ENCODE assay signal across 1 cellular context in the genomic region with DNA sequence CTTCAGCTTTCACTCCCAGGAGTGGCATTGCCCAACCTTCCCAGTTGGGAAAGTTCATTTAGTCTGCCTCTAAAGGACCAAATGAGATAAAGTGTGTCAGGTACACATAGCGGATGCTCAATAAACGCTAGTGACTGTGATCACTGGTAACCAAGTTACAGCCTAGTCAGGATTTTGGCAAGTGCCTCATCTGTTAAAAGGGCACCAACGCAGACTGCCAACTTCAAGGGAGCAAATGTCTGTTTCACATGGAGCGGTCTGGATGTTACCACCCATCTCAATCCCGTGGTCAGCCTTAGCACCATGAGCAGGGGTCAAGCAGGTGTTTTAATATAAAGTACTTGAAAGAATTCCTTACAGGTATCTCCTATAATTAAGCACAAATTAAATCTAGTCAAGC.
TF ChIP-seq lines count a peak whose summit lies in the region.

No MANE protein-coding gene starts in this region.

TF ChIP-seq in H1, 55 proteins besides CTCF, POLR2A, EP300 and RAD21 (continued from another document):
- TF ChIP-seq, protein P1, sequence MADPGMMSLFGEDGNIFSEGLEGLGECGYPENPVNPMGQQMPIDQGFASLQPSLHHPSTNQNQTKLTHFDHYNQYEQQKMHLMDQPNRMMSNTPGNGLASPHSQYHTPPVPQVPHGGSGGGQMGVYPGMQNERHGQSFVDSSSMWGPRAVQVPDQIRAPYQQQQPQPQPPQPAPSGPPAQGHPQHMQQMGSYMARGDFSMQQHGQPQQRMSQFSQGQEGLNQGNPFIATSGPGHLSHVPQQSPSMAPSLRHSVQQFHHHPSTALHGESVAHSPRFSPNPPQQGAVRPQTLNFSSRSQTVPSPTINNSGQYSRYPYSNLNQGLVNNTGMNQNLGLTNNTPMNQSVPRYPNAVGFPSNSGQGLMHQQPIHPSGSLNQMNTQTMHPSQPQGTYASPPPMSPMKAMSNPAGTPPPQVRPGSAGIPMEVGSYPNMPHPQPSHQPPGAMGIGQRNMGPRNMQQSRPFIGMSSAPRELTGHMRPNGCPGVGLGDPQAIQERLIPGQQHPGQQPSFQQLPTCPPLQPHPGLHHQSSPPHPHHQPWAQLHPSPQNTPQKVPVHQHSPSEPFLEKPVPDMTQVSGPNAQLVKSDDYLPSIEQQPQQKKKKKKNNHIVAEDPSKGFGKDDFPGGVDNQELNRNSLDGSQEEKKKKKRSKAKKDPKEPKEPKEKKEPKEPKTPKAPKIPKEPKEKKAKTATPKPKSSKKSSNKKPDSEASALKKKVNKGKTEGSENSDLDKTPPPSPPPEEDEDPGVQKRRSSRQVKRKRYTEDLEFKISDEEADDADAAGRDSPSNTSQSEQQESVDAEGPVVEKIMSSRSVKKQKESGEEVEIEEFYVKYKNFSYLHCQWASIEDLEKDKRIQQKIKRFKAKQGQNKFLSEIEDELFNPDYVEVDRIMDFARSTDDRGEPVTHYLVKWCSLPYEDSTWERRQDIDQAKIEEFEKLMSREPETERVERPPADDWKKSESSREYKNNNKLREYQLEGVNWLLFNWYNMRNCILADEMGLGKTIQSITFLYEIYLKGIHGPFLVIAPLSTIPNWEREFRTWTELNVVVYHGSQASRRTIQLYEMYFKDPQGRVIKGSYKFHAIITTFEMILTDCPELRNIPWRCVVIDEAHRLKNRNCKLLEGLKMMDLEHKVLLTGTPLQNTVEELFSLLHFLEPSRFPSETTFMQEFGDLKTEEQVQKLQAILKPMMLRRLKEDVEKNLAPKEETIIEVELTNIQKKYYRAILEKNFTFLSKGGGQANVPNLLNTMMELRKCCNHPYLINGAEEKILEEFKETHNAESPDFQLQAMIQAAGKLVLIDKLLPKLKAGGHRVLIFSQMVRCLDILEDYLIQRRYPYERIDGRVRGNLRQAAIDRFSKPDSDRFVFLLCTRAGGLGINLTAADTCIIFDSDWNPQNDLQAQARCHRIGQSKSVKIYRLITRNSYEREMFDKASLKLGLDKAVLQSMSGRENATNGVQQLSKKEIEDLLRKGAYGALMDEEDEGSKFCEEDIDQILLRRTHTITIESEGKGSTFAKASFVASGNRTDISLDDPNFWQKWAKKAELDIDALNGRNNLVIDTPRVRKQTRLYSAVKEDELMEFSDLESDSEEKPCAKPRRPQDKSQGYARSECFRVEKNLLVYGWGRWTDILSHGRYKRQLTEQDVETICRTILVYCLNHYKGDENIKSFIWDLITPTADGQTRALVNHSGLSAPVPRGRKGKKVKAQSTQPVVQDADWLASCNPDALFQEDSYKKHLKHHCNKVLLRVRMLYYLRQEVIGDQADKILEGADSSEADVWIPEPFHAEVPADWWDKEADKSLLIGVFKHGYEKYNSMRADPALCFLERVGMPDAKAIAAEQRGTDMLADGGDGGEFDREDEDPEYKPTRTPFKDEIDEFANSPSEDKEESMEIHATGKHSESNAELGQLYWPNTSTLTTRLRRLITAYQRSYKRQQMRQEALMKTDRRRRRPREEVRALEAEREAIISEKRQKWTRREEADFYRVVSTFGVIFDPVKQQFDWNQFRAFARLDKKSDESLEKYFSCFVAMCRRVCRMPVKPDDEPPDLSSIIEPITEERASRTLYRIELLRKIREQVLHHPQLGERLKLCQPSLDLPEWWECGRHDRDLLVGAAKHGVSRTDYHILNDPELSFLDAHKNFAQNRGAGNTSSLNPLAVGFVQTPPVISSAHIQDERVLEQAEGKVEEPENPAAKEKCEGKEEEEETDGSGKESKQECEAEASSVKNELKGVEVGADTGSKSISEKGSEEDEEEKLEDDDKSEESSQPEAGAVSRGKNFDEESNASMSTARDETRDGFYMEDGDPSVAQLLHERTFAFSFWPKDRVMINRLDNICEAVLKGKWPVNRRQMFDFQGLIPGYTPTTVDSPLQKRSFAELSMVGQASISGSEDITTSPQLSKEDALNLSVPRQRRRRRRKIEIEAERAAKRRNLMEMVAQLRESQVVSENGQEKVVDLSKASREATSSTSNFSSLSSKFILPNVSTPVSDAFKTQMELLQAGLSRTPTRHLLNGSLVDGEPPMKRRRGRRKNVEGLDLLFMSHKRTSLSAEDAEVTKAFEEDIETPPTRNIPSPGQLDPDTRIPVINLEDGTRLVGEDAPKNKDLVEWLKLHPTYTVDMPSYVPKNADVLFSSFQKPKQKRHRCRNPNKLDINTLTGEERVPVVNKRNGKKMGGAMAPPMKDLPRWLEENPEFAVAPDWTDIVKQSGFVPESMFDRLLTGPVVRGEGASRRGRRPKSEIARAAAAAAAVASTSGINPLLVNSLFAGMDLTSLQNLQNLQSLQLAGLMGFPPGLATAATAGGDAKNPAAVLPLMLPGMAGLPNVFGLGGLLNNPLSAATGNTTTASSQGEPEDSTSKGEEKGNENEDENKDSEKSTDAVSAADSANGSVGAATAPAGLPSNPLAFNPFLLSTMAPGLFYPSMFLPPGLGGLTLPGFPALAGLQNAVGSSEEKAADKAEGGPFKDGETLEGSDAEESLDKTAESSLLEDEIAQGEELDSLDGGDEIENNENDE (IDR thresholded peaks at IDR 0.05; ENCODE audit: insufficient replicate concordance, low read length) = no peak
- no peak for TF ChIP-seq NANOG (IDR thresholded peaks at IDR 0.05; ENCODE audit: insufficient read depth, low read depth, low read length, poor library complexity, severe bottlenecking)
- no peak for TF ChIP-seq EZH2 (IDR thresholded peaks at IDR 0.05; ENCODE audit: low read depth, low read length, severe bottlenecking)
- TF ChIP-seq SAP30 (IDR thresholded peaks at IDR 0.05; ENCODE audit: insufficient read depth, insufficient replicate concordance, low read length) = no peak
- TF ChIP-seq JUN (IDR thresholded peaks at IDR 0.05; ENCODE audit: low read depth, low read length) = no peak
- TF ChIP-seq KDM4A (IDR thresholded peaks at IDR 0.05; ENCODE audit: low read depth, low read length, severe bottlenecking) = no peak
- TF ChIP-seq, protein P2, sequence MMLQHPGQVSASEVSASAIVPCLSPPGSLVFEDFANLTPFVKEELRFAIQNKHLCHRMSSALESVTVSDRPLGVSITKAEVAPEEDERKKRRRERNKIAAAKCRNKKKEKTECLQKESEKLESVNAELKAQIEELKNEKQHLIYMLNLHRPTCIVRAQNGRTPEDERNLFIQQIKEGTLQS (IDR thresholded peaks at IDR 0.05; ENCODE audit: insufficient read depth, low read depth, low read length) = no peak
- TF ChIP-seq POU5F1 (IDR thresholded peaks at IDR 0.05; ENCODE audit: low read depth, low read length) = no peak
- no peak for TF ChIP-seq SIN3A (conservative IDR thresholded peaks at IDR 0.05 in 1 of 2, IDR thresholded peaks at IDR 0.05 in 1 of 2; ENCODE audit: low read depth in 1 of 2, low read length in 2 of 2)
- TF ChIP-seq GABPA (IDR thresholded peaks at IDR 0.05; ENCODE audit: borderline replicate concordance, insufficient read depth, low read length) = no peak
- no peak for TF ChIP-seq TAF7 (optimal IDR thresholded peaks at IDR 0.05; ENCODE audit: borderline replicate concordance, low read depth, low read length)
- TF ChIP-seq, protein P3, sequence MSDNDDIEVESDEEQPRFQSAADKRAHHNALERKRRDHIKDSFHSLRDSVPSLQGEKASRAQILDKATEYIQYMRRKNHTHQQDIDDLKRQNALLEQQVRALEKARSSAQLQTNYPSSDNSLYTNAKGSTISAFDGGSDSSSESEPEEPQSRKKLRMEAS (IDR thresholded peaks at IDR 0.05) = no peak
- no peak for TF ChIP-seq MAFK (IDR thresholded peaks at IDR 0.05; ENCODE audit: low read depth, low read length)
- no peak for TF ChIP-seq RFX5 (IDR thresholded peaks at IDR 0.05; ENCODE audit: borderline replicate concordance, low read depth, low read length)
- TF ChIP-seq RXRA (IDR thresholded peaks at IDR 0.05; ENCODE audit: insufficient read depth, low read depth, low read length) = no peak
- no peak for TF ChIP-seq GTF2F1 (IDR thresholded peaks at IDR 0.05; ENCODE audit: borderline replicate concordance, low read depth, low read length)
- no peak for TF ChIP-seq POLR2AphosphoS5 (IDR thresholded peaks at IDR 0.05; ENCODE audit: low read depth, low read length)
